In the genomic region with DNA sequence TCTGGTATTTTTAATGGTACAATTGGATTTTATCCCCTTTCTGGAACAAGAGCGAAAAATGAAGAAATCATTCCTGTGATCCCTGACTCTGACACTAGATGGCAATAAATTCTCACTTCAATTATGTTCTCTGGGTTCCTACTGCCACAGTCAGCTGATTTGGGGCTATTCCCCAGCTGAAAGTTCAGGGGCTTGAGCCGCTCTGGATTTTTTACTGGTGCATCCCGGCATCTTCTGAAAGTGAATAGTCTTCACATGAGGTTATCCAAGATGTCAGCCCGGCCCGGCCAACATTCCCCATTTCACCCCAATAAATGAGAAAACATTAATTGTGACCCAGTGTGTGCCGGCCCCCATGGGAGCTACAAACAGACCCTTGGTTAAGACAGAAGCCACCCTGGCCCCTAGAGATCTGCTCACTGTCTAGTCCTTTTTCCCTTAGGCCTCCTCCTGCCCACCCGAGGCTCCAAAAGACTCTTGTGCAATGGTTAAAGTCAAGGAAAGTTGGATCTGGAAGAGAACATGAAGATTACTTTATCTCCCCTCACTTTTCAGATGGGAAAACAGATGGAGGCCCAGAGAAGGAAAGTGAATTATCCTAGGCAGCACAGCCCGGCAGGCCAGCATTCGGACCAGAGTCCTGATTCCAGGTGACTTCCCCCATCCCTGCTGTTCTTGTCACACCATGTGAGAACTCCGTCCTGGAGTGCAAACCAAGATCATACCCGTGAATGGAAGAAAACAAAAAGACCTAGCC, we compare ENCODE assay signal across 8 cellular contexts. TPM values are rescaled to one million over a fixed set of nuclear protein-coding genes. Genes with fewer than 3 reads are reported as not detected.
DNase-seq lines count a peak whose midpoint lies in the region; ATAC-seq, FAIRE-seq and TF ChIP-seq lines count a peak whose summit lies in the region.

No MANE protein-coding gene starts in this region.

- peak; percentile 85 for FAIRE-seq in K562 (lab: Jason Lieb, UNC)

- intact Hi-C loops in K562 (cut with micrococcal nuclease) = loop anchor here (1.0 to 10.0 kb wide), 5 partner anchors 55 to 878 kb away; no protein-coding TSS in a partner anchor

- TF ChIP-seq EP300 in K562 (IDR thresholded peaks at IDR 0.05; ENCODE audit: low read length) = no peak

- no peak overlapping the region for H3K9ac ChIP-seq in K562 (ENCODE audit: insufficient read depth in 1 of 2, low read depth in 2 of 2, low read length in 2 of 2)

- TF ChIP-seq CTCF in K562 (IDR thresholded peaks at IDR 0.05 in 2 of 3, conservative IDR thresholded peaks at IDR 0.05 in 1 of 3; ENCODE audit: insufficient read depth in 2 of 3, low read depth in 1 of 3, low read length in 3 of 3) = peak; percentile 62 to 83 (median 66); a peak in 5 of 6 replicates

- H3K4me1 Mint-ChIP-seq in stimulated activated effector memory CD8-positive, alpha-beta T cell treated with anti-CD3 and anti-CD28 coated beads, Interleukin-12 subunit alpha, Interleukin-12 subunit beta, amount 100 ng/mL, for 72 hours = peaks cover 10% of the 10 kb centered on the region

- TF ChIP-seq RAD21 in K562 (CRISPR knock-in tag; conservative IDR thresholded peaks at IDR 0.05 in 1 of 2, IDR thresholded peaks at IDR 0.05 in 1 of 2) = peak; percentile 82 to 87

- no peaks in the 10 kb centered on the region for H3K36me3 ChIP-seq in K562 (ENCODE audit: control insufficient read depth, insufficient read depth, low read length)

- no peaks in the 10 kb centered on the region for H3K9me3 Mint-ChIP-seq in stimulated activated effector memory CD8-positive, alpha-beta T cell treated with anti-CD3 and anti-CD28 coated beads, Interleukin-12 subunit alpha, Interleukin-12 subunit beta, amount 100 ng/mL, for 72 hours

- H3K27me3 ChIP-seq in K562 (ENCODE audit: control insufficient read depth in 2 of 2, insufficient read depth in 2 of 2, low read length in 2 of 2) = peaks cover 10 to 29% of the 10 kb centered on the region in 2 experiments; a peak in 4 of 5 replicates

- in situ Hi-C loops in K562 (cut with MboI) = loop anchor here (5.0 to 10.0 kb wide), 3 partner anchors 55 to 812 kb away; no protein-coding TSS in a partner anchor

- H3K4me3 ChIP-seq in K562 = no peak overlapping the region

- no peaks in the 10 kb centered on the region for H3K9me1 ChIP-seq in K562 (ENCODE audit: control insufficient read depth, insufficient read depth, low read length)

- POLR2A ChIA-PET in K562 (lab: Yijun Ruan, JAX) = interaction anchor here (1.3 kb wide), 1 partner anchor 55 kb away, joined by 7 read pairs; no protein-coding TSS in a partner anchor

- no peaks in the 10 kb centered on the region for H3K36me3 Mint-ChIP-seq in stimulated activated effector memory CD8-positive, alpha-beta T cell treated with anti-CD3 and anti-CD28 coated beads, Interleukin-12 subunit alpha, Interleukin-12 subunit beta, amount 100 ng/mL, for 72 hours

- peaks cover 4% of the 10 kb centered on the region; the same call in 1 of the 2 replicates for H4K20me1 ChIP-seq in K562 (replicated peaks; ENCODE audit: control insufficient read depth, insufficient read depth, low read length)

- H3K4me2 ChIP-seq in K562 (ENCODE audit: insufficient read depth, low read length) = no peak overlapping the region

- no peaks in the 10 kb centered on the region for H3K4me1 ChIP-seq in K562 (replicated peaks in 1 of 2; ENCODE audit: control insufficient read depth in 2 of 2, insufficient read depth in 2 of 2, low read length in 2 of 2)

- CTCF ChIA-PET in K562 (lab: Yijun Ruan, JAX; ENCODE audit: low intra/inter-chr PET ratio) = interaction anchor here (0.8 to 2.3 kb wide), 7 partner anchors 10 to 693 kb away, joined by 3 to 14 read pairs (median 8); no protein-coding TSS in a partner anchor

- H3K79me2 ChIP-seq in K562 (ENCODE audit: control insufficient read depth, insufficient read depth, low read length) = no peaks in the 10 kb centered on the region

- no peaks in the 10 kb centered on the region for H3K9me3 ChIP-seq in K562 (replicated peaks; ENCODE audit: control insufficient read depth, insufficient read depth, low read depth, low read length)

- H2AFZ ChIP-seq in K562 (ENCODE audit: low read depth, low read length) = no peak overlapping the region

- no peak overlapping the region for H3K4me3 Mint-ChIP-seq in stimulated activated effector memory CD8-positive, alpha-beta T cell treated with anti-CD3 and anti-CD28 coated beads, Interleukin-12 subunit alpha, Interleukin-12 subunit beta, amount 100 ng/mL, for 72 hours

- no peak for TF ChIP-seq POLR2A in K562 (conservative IDR thresholded peaks at IDR 0.05)

- no peak overlapping the region for H3K27ac ChIP-seq in K562 (ENCODE audit: extremely low read depth, low read depth, low read length)

- DNase-seq in NCI-H1092 treated with DMSO at 0.1 percent for 48 hours (lab: John Stamatoyannopoulos, UW) (peak; percentile 58), NCI-H1092 (lab: John Stamatoyannopoulos, UW) (no peak), HS-5 (ENCODE audit: low read depth) (peak; percentile 43), NOMO-1 treated with DMSO at 0.1 percent for 48 hours (lab: John Stamatoyannopoulos, UW; ENCODE audit: unreplicated experiment) (peak; percentile 76), K562 (ENCODE audit: extremely low read depth in 1 of 4, low spot score in 3 of 4) (peak; percentile 53 to 68 (median 55)), iPS-NIHi7 (ENCODE audit: extremely low spot score) (peak; percentile 81), GF-D8 (lab: John Stamatoyannopoulos, UW) (no peak)
- DNase-seq in stimulated activated effector memory CD8-positive, alpha-beta T cell treated with anti-CD3 and anti-CD28 coated beads, Interleukin-12 subunit alpha, Interleukin-12 subunit beta, amount 100 ng/mL, for 72 hours (ENCODE audit: low spot score in 2 of 2) = no peak

- WGBS in K562 (ENCODE audit: insufficient coverage, low coverage, missing lambda C conversion rate) = 2% methylated on average over 11 of the region's 11 CpGs

- peak overlapping the region; percentile 23 for H3K27ac Mint-ChIP-seq in stimulated activated effector memory CD8-positive, alpha-beta T cell treated with anti-CD3 and anti-CD28 coated beads, Interleukin-12 subunit alpha, Interleukin-12 subunit beta, amount 100 ng/mL, for 72 hours

- BruUV-seq in K562 (replicated peaks; lab: Mats Ljungman, UMichigan) = no TSS peak

- ATAC-seq in K562 = peak; percentile 76
- peak; percentile 62 for ATAC-seq in stimulated activated effector memory CD8-positive, alpha-beta T cell treated with anti-CD3 and anti-CD28 coated beads, Interleukin-12 subunit alpha, Interleukin-12 subunit beta, amount 100 ng/mL, for 72 hours

TF ChIP-seq in K562, 482 proteins besides CTCF, POLR2A, EP300 and RAD21 (continues in another document):
- TF ChIP-seq CC2D1A (IDR thresholded peaks at IDR 0.05) (peak; percentile 59; the same call in 1 of the 2 replicates), HMGN3 (IDR thresholded peaks at IDR 0.05; ENCODE audit: borderline replicate concordance, extremely low read depth, insufficient read length, low read depth, low read length) (no peak), TFAM (CRISPR knock-in tag; conservative IDR thresholded peaks at IDR 0.05) (no peak), ZBTB1 (CRISPR knock-in tag; IDR thresholded peaks at IDR 0.05; ENCODE audit: borderline replicate concordance, low read depth) (no peak), ARID2 (IDR thresholded peaks at IDR 0.05) (0 out of 2 replicates have a peak, but pooled peaks have one; percentile 31), HEY1 (CRISPR knock-in tag; IDR thresholded peaks at IDR 0.05; ENCODE audit: borderline replicate concordance) (no peak), CBFB (CRISPR knock-in tag; IDR thresholded peaks at IDR 0.05) (no peak), TRIM24 (IDR thresholded peaks at IDR 0.05) (no peak), PCBP2 (IDR thresholded peaks at IDR 0.05; ENCODE audit: low read depth, low read length, poor library complexity, severe bottlenecking) (no peak), MIER1 (IDR thresholded peaks at IDR 0.05; ENCODE audit: low read depth) (no peak), FOXJ2 (tag; IDR thresholded peaks at IDR 0.05) (no peak), SIN3A (IDR thresholded peaks at IDR 0.05; ENCODE audit: borderline replicate concordance in 2 of 2, control insufficient read depth in 1 of 2, low read depth in 2 of 2, low read length in 2 of 2) (no peak)
- TF ChIP-seq, protein P1, sequence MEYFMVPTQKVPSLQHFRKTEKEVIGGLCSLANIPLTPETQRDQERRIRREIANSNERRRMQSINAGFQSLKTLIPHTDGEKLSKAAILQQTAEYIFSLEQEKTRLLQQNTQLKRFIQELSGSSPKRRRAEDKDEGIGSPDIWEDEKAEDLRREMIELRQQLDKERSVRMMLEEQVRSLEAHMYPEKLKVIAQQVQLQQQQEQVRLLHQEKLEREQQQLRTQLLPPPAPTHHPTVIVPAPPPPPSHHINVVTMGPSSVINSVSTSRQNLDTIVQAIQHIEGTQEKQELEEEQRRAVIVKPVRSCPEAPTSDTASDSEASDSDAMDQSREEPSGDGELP (CRISPR knock-in tag; IDR thresholded peaks at IDR 0.05; ENCODE audit: borderline replicate concordance) = peak; percentile 81
- TF ChIP-seq, protein P2, sequence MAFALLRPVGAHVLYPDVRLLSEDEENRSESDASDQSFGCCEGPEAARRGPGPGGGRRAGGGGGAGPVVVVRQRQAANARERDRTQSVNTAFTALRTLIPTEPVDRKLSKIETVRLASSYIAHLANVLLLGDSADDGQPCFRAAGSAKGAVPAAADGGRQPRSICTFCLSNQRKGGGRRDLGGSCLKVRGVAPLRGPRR (CRISPR knock-in tag; IDR thresholded peaks at IDR 0.05) = no peak

RNA-seq across cellular contexts. Expression of a gene that starts 20.8 kb away (rescaled TPM):
- 0.14 and 0.16 TPM in 2 replicates for total RNA-seq in K562 (2011; cell fraction: chromatin; rRNA removed; ENCODE audit: low replicate concordance)
- 0.26 and 0.33 TPM in 2 replicates for total RNA-seq in K562 (2011; cell fraction: nucleolus; rRNA removed)
- total RNA-seq in K562 (2011; cell fraction: nucleoplasm; rRNA removed) = 0.15 and 0.46 TPM in 2 replicates
- total RNA-seq in K562 (2014; rRNA removed) (0.04 TPM in 1 of 2 replicates, not detected in the other), K562 (2014; rRNA removed; fragmentation: Illumina TruSeq; extraction: Trizol) (not detected in 2 replicates), K562 (2015; rRNA removed; fragmentation: Illumina TruSeq; extraction: Trizol) (not detected in 2 replicates), K562 (2021) (0.20 and 0.45 TPM in 2 replicates)
- polyA plus RNA-seq in K562 (2011; rRNA removed) (0.08 TPM in 2 replicates), K562 (2014; fragmentation: Illumina TruSeq; extraction: Trizol) (0.06 TPM in 1 of 2 replicates, not detected in the other), K562 (2014; fragmentation: Nextera tagmentation; extraction: Ambion mirVana) (not detected), K562 (2014; rRNA removed) (not detected in 2 replicates)
- 0.06 and 0.10 TPM in 2 replicates for polyA plus RNA-seq in K562 (2011; cell fraction: cytosol; rRNA removed)
- polyA plus RNA-seq in K562 (2011; cell fraction: nucleus; rRNA removed) = 0.13 TPM in 1 of 2 replicates, not detected in the other
- 0.08 and 0.11 TPM in 2 replicates for polyA plus RNA-seq in K562 (2012)
- polyA minus RNA-seq in K562 (2011; rRNA and poly(A)+ RNA removed) = 0.11 TPM in 1 of 2 replicates, not detected in the other
- polyA minus RNA-seq in K562 (2011; cell fraction: cytosol; rRNA and poly(A)+ RNA removed) = not detected in 2 replicates
- polyA minus RNA-seq in K562 (2011; cell fraction: nucleus; rRNA and poly(A)+ RNA removed) = 0.11 TPM in 1 of 2 replicates, not detected in the other

Comparison
In these comparisons a context has a peak if more than half of its experiments do, and no peak if none do; other contexts are left out.
1. DNase-seq: peak in NCI-H1092 treated with DMSO at 0.1 percent for 48 hours (single experiment), HS-5 (single experiment), NOMO-1 treated with DMSO at 0.1 percent for 48 hours (single experiment), K562 (4 of 4) and iPS-NIHi7 (single experiment); none in NCI-H1092 (single experiment), stimulated activated effector memory CD8-positive, alpha-beta T cell treated with anti-CD3 and anti-CD28 coated beads, Interleukin-12 subunit alpha, Interleukin-12 subunit beta, amount 100 ng/mL, for 72 hours (0 of 2) and GF-D8 (single experiment).